ENCODE assay signal across 31 cellular contexts in genomic region chr1:99952522-99952921, GRCh38.
"Had no signal": no experiment of that assay in that cellular context is flagged by ENCODE, and none has a peak within 500 bp of the region (broad histone marks: within the 10 kb centered on the region; RNA-seq: fewer than 3 reads in every experiment).

No MANE protein-coding gene starts in this region.

- H3K27ac ChIP-seq: neutrophil, pancreas, psoas muscle, skin epidermis, spleen, suprapubic skin, testis, tibial artery, transverse colon, upper lobe of right lung, uterus had no signal

- H3K4me1 ChIP-seq: pancreas, psoas muscle, spleen, suprapubic skin, testis, tibial artery, transverse colon, upper lobe of right lung, uterus had no signal

- FAIRE-seq: pancreas had no signal

- DNase-seq: naive thymus-derived CD8-positive, alpha-beta T cell; nephron progenitor cell; nucleus accumbens; pancreas; psoas muscle; right cardiac atrium; spleen; stimulated activated CD4-positive, alpha-beta T cell treated with anti-CD3 and anti-CD28 coated beads, Interleukin-12 subunit alpha, Interleukin-12 subunit beta, amount 100 ng/mL, for 4 hours; stimulated activated CD4-positive, alpha-beta T cell treated with anti-CD3 and anti-CD28 coated beads, Interleukin-1b, Interleukin-23, amount 100 ng/mL, for 48 hours; stimulated activated CD4-positive, alpha-beta T cell treated with anti-CD3 and anti-CD28 coated beads, Interleukin-4, amount 100 ng/mL, for 1 hour; stimulated activated CD4-positive, alpha-beta T cell treated with anti-CD3 and anti-CD28 coated beads, Interleukin-4, amount 100 ng/mL, for 4 hours; stimulated activated CD8-positive, alpha-beta memory T cell treated with anti-CD3 and anti-CD28 coated beads, Interleukin-4, amount 100 ng/mL, for 48 hours; stimulated activated naive CD4-positive, alpha-beta T cell; stimulated activated naive CD8-positive, alpha-beta T cell treated with anti-CD3 and anti-CD28 coated beads, Interleukin-15, amount 100 ng/mL, for 72 hours; stimulated activated naive CD8-positive, alpha-beta T cell treated with anti-CD3 and anti-CD28 coated beads, Interleukin-15, Interleukin-2, amounts not matched to agents 100 U/mL and 50 U/mL, for 24 hours; substantia nigra; testis; tibial artery; transverse colon; upper lobe of right lung; uterus had no signal

- H3K9me3 Mint-ChIP-seq: natural killer cell treated with Interleukin-12 subunit alpha and Interleukin-12 subunit beta and Interleukin-15 and Interleukin-18, amount 100 ng/mL, for 72 hours; nephron progenitor cell; neural crest cell; stimulated activated memory B cell treated with anti-CD40 and anti-IgM and Interleukin-4, amounts not matched to agents 10 μg/mL and 1 μg/mL and 100 μg/mL, for 72 hours; stimulated activated naive CD8-positive, alpha-beta T cell treated with anti-CD3 and anti-CD28 coated beads, Interleukin-15, amount 100 ng/mL, for 72 hours; type B pancreatic cell had no signal

- H3K4me3 Mint-ChIP-seq: naive thymus-derived CD8-positive, alpha-beta T cell; natural killer cell treated with Interleukin-12 subunit alpha and Interleukin-12 subunit beta and Interleukin-15 and Interleukin-18, amount 100 ng/mL, for 72 hours; nephron progenitor cell; neural crest cell; stimulated activated memory B cell treated with anti-CD40 and anti-IgM and Interleukin-4, amounts not matched to agents 10 μg/mL and 1 μg/mL and 100 μg/mL, for 72 hours; stimulated activated naive CD8-positive, alpha-beta T cell treated with anti-CD3 and anti-CD28 coated beads, Interleukin-15, amount 100 ng/mL, for 72 hours; type B pancreatic cell had no signal

- H3K27me3 Mint-ChIP-seq: naive thymus-derived CD8-positive, alpha-beta T cell; natural killer cell treated with Interleukin-12 subunit alpha and Interleukin-12 subunit beta and Interleukin-15 and Interleukin-18, amount 100 ng/mL, for 72 hours; progenitor cell of endocrine pancreas; stimulated activated memory B cell treated with anti-CD40 and anti-IgM and Interleukin-4, amounts not matched to agents 10 μg/mL and 1 μg/mL and 100 μg/mL, for 72 hours; stimulated activated naive CD8-positive, alpha-beta T cell treated with anti-CD3 and anti-CD28 coated beads, Interleukin-15, amount 100 ng/mL, for 72 hours; type B pancreatic cell had no signal

- H3K4me1 Mint-ChIP-seq: naive thymus-derived CD8-positive, alpha-beta T cell; nephron progenitor cell; neural crest cell; stimulated activated memory B cell treated with anti-CD40 and anti-IgM and Interleukin-4, amounts not matched to agents 10 μg/mL and 1 μg/mL and 100 μg/mL, for 72 hours; stimulated activated naive CD8-positive, alpha-beta T cell treated with anti-CD3 and anti-CD28 coated beads, Interleukin-15, amount 100 ng/mL, for 72 hours had no signal

- H3K36me3 ChIP-seq: neutrophil, pancreas, spleen, suprapubic skin, tibial artery, transverse colon, upper lobe of right lung, uterus had no signal

- H3K9me3 ChIP-seq: neutrophil, pancreas, psoas muscle, testis, tibial artery, transverse colon, upper lobe of right lung, uterus had no signal

- H3K27ac Mint-ChIP-seq: naive thymus-derived CD8-positive, alpha-beta T cell; natural killer cell treated with Interleukin-12 subunit alpha and Interleukin-12 subunit beta and Interleukin-15 and Interleukin-18, amount 100 ng/mL, for 72 hours; nephron progenitor cell; progenitor cell of endocrine pancreas; stimulated activated memory B cell treated with anti-CD40 and anti-IgM and Interleukin-4, amounts not matched to agents 10 μg/mL and 1 μg/mL and 100 μg/mL, for 72 hours; stimulated activated naive CD8-positive, alpha-beta T cell treated with anti-CD3 and anti-CD28 coated beads, Interleukin-15, amount 100 ng/mL, for 72 hours; type B pancreatic cell had no signal

- ATAC-seq: naive thymus-derived CD8-positive, alpha-beta T cell; natural killer cell treated with Interleukin-12 subunit alpha and Interleukin-12 subunit beta and Interleukin-15 and Interleukin-18, amount 100 ng/mL, for 72 hours; pancreas; psoas muscle; right cardiac atrium; sciatic nerve; stimulated activated memory B cell treated with anti-CD40 and anti-IgM and Interleukin-4, amounts not matched to agents 10 μg/mL and 1 μg/mL and 100 μg/mL, for 72 hours; stimulated activated naive CD8-positive, alpha-beta T cell treated with anti-CD3 and anti-CD28 coated beads, Interleukin-15, amount 100 ng/mL, for 72 hours; stimulated activated naive CD8-positive, alpha-beta T cell treated with anti-CD3 and anti-CD28 coated beads, Interleukin-15, Interleukin-2, amounts not matched to agents 100 U/mL and 50 U/mL, for 24 hours; upper lobe of right lung had no signal

- H3K4me2 ChIP-seq: smooth muscle cell had no signal

- H3K36me3 Mint-ChIP-seq: naive thymus-derived CD8-positive, alpha-beta T cell; natural killer cell treated with Interleukin-12 subunit alpha and Interleukin-12 subunit beta and Interleukin-15 and Interleukin-18, amount 100 ng/mL, for 72 hours; stimulated activated memory B cell treated with anti-CD40 and anti-IgM and Interleukin-4, amounts not matched to agents 10 μg/mL and 1 μg/mL and 100 μg/mL, for 72 hours; type B pancreatic cell had no signal

- H3K4me3 ChIP-seq: pancreas, psoas muscle, skin epidermis, smooth muscle cell, spleen, suprapubic skin, testis, tibial artery, transverse colon, upper lobe of right lung, uterus had no signal

- H3K27me3 ChIP-seq: neutrophil, pancreas, spleen, suprapubic skin, testis, tibial artery, transverse colon, upper lobe of right lung, uterus had no signal
